In genomic region chr1:113871597-113872113, GRCh38 we compare ENCODE assay signal across 1 cellular context.
A peak's percentile ranks its signal among the peaks of the same experiment; 100 is the strongest.
TF ChIP-seq lines count a peak whose summit lies in the region.

Gene PTPN22 (minus strand): TSS chr1:113871712.

TF ChIP-seq in K562, 482 proteins besides CTCF, POLR2A, EP300 and RAD21 (continued from another document and continues in another):
- TF ChIP-seq AFF1 (IDR thresholded peaks at IDR 0.05; ENCODE audit: low read depth in 1 of 2, partially characterized antibody in 2 of 2) (no peak), SAFB (IDR thresholded peaks at IDR 0.05; ENCODE audit: borderline replicate concordance, low read depth, low read length) (no peak), NUFIP1 (IDR thresholded peaks at IDR 0.05; ENCODE audit: partially characterized antibody) (no peak), ZNF23 (CRISPR knock-in tag; IDR thresholded peaks at IDR 0.05) (no peak), LCOR (CRISPR knock-in tag; IDR thresholded peaks at IDR 0.05) (0 out of 2 replicates have a peak, but pooled peaks have one; percentile 44), HDGF (IDR thresholded peaks at IDR 0.05) (no peak), ZNF507 (tag; conservative IDR thresholded peaks at IDR 0.05) (no peak), KLF10 (CRISPR knock-in tag; IDR thresholded peaks at IDR 0.05) (no peak), E4F1 (CRISPR knock-in tag; IDR thresholded peaks at IDR 0.05; ENCODE audit: borderline replicate concordance) (no peak), ADNP (tag; IDR thresholded peaks at IDR 0.05) (no peak), FOXP1 (CRISPR knock-in tag; IDR thresholded peaks at IDR 0.05) (no peak), NR2F6 (CRISPR knock-in tag; IDR thresholded peaks at IDR 0.05) (no peak), HMGXB4 (CRISPR knock-in tag; IDR thresholded peaks at IDR 0.05) (no peak), NCOR1 (IDR thresholded peaks at IDR 0.05) (no peak), ETV1 (tag; conservative IDR thresholded peaks at IDR 0.05; ENCODE audit: low read depth) (no peak), RERE (CRISPR knock-in tag; IDR thresholded peaks at IDR 0.05; ENCODE audit: borderline replicate concordance) (no peak), FOXJ2 (tag; IDR thresholded peaks at IDR 0.05) (no peak), RBM25 (IDR thresholded peaks at IDR 0.05; ENCODE audit: low read depth, low read length, severe bottlenecking) (no peak), ARHGAP35 (IDR thresholded peaks at IDR 0.05; ENCODE audit: partially characterized antibody) (no peak), ZNF224 (CRISPR knock-in tag; IDR thresholded peaks at IDR 0.05) (no peak; the same call in 1 of the 2 replicates), HINFP (tag; conservative IDR thresholded peaks at IDR 0.05; ENCODE audit: low read depth) (no peak), NR3C1 (CRISPR knock-in tag; IDR thresholded peaks at IDR 0.05) (no peak), FOXP4 (CRISPR knock-in tag; IDR thresholded peaks at IDR 0.05; ENCODE audit: borderline replicate concordance) (no peak), DIDO1 (tag; IDR thresholded peaks at IDR 0.05; ENCODE audit: low read depth) (0 out of 2 replicates have a peak, but pooled peaks have one; percentile 14), ZNF274 (IDR thresholded peaks at IDR 0.05; ENCODE audit: borderline replicate concordance, low read depth, low read length) (no peak), CSDE1 (IDR thresholded peaks at IDR 0.05) (no peak), PPARD (CRISPR knock-in tag; IDR thresholded peaks at IDR 0.05) (no peak)
- TF ChIP-seq, protein P1, sequence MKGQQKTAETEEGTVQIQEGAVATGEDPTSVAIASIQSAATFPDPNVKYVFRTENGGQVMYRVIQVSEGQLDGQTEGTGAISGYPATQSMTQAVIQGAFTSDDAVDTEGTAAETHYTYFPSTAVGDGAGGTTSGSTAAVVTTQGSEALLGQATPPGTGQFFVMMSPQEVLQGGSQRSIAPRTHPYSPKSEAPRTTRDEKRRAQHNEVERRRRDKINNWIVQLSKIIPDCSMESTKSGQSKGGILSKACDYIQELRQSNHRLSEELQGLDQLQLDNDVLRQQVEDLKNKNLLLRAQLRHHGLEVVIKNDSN (CRISPR knock-in tag; IDR thresholded peaks at IDR 0.05): no peak
- TF ChIP-seq, protein P2, sequence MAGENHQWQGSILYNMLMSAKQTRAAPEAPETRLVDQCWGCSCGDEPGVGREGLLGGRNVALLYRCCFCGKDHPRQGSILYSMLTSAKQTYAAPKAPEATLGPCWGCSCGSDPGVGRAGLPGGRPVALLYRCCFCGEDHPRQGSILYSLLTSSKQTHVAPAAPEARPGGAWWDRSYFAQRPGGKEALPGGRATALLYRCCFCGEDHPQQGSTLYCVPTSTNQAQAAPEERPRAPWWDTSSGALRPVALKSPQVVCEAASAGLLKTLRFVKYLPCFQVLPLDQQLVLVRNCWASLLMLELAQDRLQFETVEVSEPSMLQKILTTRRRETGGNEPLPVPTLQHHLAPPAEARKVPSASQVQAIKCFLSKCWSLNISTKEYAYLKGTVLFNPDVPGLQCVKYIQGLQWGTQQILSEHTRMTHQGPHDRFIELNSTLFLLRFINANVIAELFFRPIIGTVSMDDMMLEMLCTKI (IDR thresholded peaks at IDR 0.05; ENCODE audit: partially characterized antibody): no peak
- TF ChIP-seq, protein P3, sequence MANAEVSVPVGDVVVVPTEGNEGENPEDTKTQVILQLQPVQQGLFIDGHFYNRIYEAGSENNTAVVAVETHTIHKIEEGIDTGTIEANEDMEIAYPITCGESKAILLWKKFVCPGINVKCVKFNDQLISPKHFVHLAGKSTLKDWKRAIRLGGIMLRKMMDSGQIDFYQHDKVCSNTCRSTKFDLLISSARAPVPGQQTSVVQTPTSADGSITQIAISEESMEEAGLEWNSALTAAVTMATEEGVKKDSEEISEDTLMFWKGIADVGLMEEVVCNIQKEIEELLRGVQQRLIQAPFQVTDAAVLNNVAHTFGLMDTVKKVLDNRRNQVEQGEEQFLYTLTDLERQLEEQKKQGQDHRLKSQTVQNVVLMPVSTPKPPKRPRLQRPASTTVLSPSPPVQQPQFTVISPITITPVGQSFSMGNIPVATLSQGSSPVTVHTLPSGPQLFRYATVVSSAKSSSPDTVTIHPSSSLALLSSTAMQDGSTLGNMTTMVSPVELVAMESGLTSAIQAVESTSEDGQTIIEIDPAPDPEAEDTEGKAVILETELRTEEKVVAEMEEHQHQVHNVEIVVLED (CRISPR knock-in tag; IDR thresholded peaks at IDR 0.05): no peak
- TF ChIP-seq, protein P4, sequence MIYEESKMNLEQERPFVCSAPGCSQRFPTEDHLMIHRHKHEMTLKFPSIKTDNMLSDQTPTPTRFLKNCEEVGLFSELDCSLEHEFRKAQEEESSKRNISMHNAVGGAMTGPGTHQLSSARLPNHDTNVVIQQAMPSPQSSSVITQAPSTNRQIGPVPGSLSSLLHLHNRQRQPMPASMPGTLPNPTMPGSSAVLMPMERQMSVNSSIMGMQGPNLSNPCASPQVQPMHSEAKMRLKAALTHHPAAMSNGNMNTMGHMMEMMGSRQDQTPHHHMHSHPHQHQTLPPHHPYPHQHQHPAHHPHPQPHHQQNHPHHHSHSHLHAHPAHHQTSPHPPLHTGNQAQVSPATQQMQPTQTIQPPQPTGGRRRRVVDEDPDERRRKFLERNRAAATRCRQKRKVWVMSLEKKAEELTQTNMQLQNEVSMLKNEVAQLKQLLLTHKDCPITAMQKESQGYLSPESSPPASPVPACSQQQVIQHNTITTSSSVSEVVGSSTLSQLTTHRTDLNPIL (CRISPR knock-in tag; IDR thresholded peaks at IDR 0.05): no peak
